8 cellular contexts compared by ENCODE assay signal in genomic region chr19:45406165-45406956, GRCh38. TPM values are rescaled to one million over a fixed set of nuclear protein-coding genes. Genes with fewer than 3 reads are reported as not detected.
DNase-seq lines count a peak whose midpoint lies in the region; ATAC-seq, FAIRE-seq and TF ChIP-seq lines count a peak whose summit lies in the region.

TSS of gene POLR1G (plus strand) at chr19:45406644. CDS start at chr19:45406697, 53 bp downstream.

- dilution Hi-C loops in endothelial cell of umbilical vein (cut with MboI; ENCODE audit: extremely low pct_ligation_motif_present, low sequenced_read_pairs), result no loop called here

- peaks cover 28% of the 10 kb centered on the region for H3K79me2 ChIP-seq in OCI-LY3 (ENCODE audit: low read length)
- peaks cover 58% of the 10 kb centered on the region for H3K79me2 ChIP-seq in endothelial cell of umbilical vein (ENCODE audit: control insufficient read depth, insufficient read depth, low read length)

- peaks cover 22% of the 10 kb centered on the region for H3K27me3 ChIP-seq in OCI-LY3 (ENCODE audit: low read depth, low read length)
- no peaks in the 10 kb centered on the region for H3K27me3 ChIP-seq in endothelial cell of umbilical vein (ENCODE audit: control insufficient read depth in 2 of 2, insufficient read depth in 2 of 2, low read length in 2 of 2)

- H3K27ac ChIP-seq in OCI-LY3 (ENCODE audit: low read length) (peak within 1 kb of the TSS; percentile 74), endothelial cell of umbilical vein (ENCODE audit: insufficient read depth, low read depth, low read length) (peak within 1 kb of the TSS; percentile 88)

- no peaks in the 10 kb centered on the region for H3K9me1 ChIP-seq in endothelial cell of umbilical vein (replicated peaks; ENCODE audit: control insufficient read depth, extremely low read depth, insufficient read depth, low read length)

- no peak for TF ChIP-seq CTCF in OCI-LY3 (IDR thresholded peaks at IDR 0.05; ENCODE audit: low read depth, low read length)
- no peak for TF ChIP-seq CTCF in endothelial cell of umbilical vein (IDR thresholded peaks at IDR 0.05; ENCODE audit: extremely low read depth in 1 of 2, insufficient read depth in 1 of 2, low read depth in 1 of 2, low read length in 2 of 2)

- H3K9ac ChIP-seq in OCI-LY3 (ENCODE audit: low read length) (peak within 1 kb of the TSS; percentile 88), endothelial cell of umbilical vein (replicated peaks; ENCODE audit: extremely low read depth, insufficient read depth, low read length) (peak within 1 kb of the TSS; percentile 82)

- BruUV-seq in endothelial cell of umbilical vein (replicated peaks; lab: Mats Ljungman, UMichigan), result TSS peak; percentile 1

- peak within 1 kb of the TSS; percentile 88 for H2AFZ ChIP-seq in OCI-LY3 (ENCODE audit: low read depth, low read length)
- H2AFZ ChIP-seq in endothelial cell of umbilical vein (ENCODE audit: low read depth, low read length), result peak within 1 kb of the TSS; percentile 30

- H4K20me1 ChIP-seq in OCI-LY3 (ENCODE audit: insufficient read depth, low read length) (no peaks in the 10 kb centered on the region), endothelial cell of umbilical vein (replicated peaks; ENCODE audit: control insufficient read depth, extremely low read depth, insufficient read depth, low read length) (no peaks in the 10 kb centered on the region)

- peak within 1 kb of the TSS; percentile 92 for H3K4me2 ChIP-seq in OCI-LY3 (ENCODE audit: low read length)
- peak within 1 kb of the TSS; percentile 56 for H3K4me2 ChIP-seq in endothelial cell of umbilical vein (ENCODE audit: insufficient read depth, low read length)

- FAIRE-seq in endothelial cell of umbilical vein (lab: Jason Lieb, UNC), result no peak

- H3K36me3 ChIP-seq in OCI-LY3 (replicated peaks; ENCODE audit: low read depth, low read length) (peaks cover 9% of the 10 kb centered on the region), endothelial cell of umbilical vein (ENCODE audit: control insufficient read depth in 2 of 2, extremely low read depth in 1 of 2, insufficient read depth in 2 of 2, low read length in 2 of 2) (no peaks in the 10 kb centered on the region)

- CTCF ChIA-PET in endothelial cell of umbilical vein (lab: Charles Lee), result interaction anchor here (0.6 to 1.5 kb wide), 6 partner anchors 20 to 78 kb away, joined by 3 to 19 read pairs (median 5); no protein-coding TSS in a partner anchor

- H3K4me3 ChIP-seq in OCI-LY3 (ENCODE audit: low read length) (peak within 1 kb of the TSS; percentile 80), endothelial cell of umbilical vein (replicated peaks in 1 of 3; ENCODE audit: insufficient read depth in 1 of 3, low read depth in 1 of 3, low read length in 3 of 3) (peak within 1 kb of the TSS; percentile 63 to 83 (median 81))

- POLR2A ChIA-PET in endothelial cell of umbilical vein (lab: Charles Lee), result interaction anchor here (1.0 kb wide), 1 partner anchor 63 kb away, joined by 3 read pairs; no protein-coding TSS in a partner anchor

- TF ChIP-seq POLR2A in endothelial cell of umbilical vein (IDR thresholded peaks at IDR 0.05; ENCODE audit: low read depth, low read length), result peak; percentile 42

- ATAC-seq in GM21423 (IDR thresholded peaks at IDR 0.05; ENCODE audit: unreplicated experiment), result peak; percentile 63

- H3K9me3 ChIP-seq in OCI-LY3 (ENCODE audit: insufficient read depth, low read length), result no peaks in the 10 kb centered on the region
- H3K9me3 ChIP-seq in endothelial cell of umbilical vein (replicated peaks; ENCODE audit: control insufficient read depth, insufficient read depth, low read length), result no peaks in the 10 kb centered on the region

- intact Hi-C loops in endothelial cell of umbilical vein (cut with micrococcal nuclease), result no loop called here

- H3K4me1 ChIP-seq in OCI-LY3 (ENCODE audit: low read length) (peaks cover 33% of the 10 kb centered on the region), endothelial cell of umbilical vein (ENCODE audit: control insufficient read depth, extremely low read depth, insufficient read depth, low read length) (peaks cover 27% of the 10 kb centered on the region)

- DNase-seq in D341Med (ENCODE audit: low spot score) (peak; percentile 90), HuH-7 (ENCODE audit: low spot score) (peak; percentile 94), activated T-cell treated with anti-CD3 and anti-CD28 coated beads for 1 hour (ENCODE audit: low read depth) (peak; percentile 67), endothelial cell of umbilical vein (ENCODE audit: low read depth, low spot score) (peak; percentile 93), middle frontal gyrus (ENCODE audit: extremely low spot score, low spot score) (peak; percentile 72)
- peak; percentile 65 to 73 for DNase-seq in stimulated activated CD8-positive, alpha-beta memory T cell treated with anti-CD3 and anti-CD28 coated beads, Interleukin-15, amount 100 ng/mL, for 48 hours (ENCODE audit: low read depth in 2 of 2)

TF ChIP-seq in endothelial cell of umbilical vein, 7 proteins besides CTCF, POLR2A, EP300 and RAD21:
- TF ChIP-seq POLR2AphosphoS5 (IDR thresholded peaks at IDR 0.05; ENCODE audit: insufficient read depth, low read depth, low read length), result peak; percentile 64
- peak; percentile 93 for TF ChIP-seq MAX (IDR thresholded peaks at IDR 0.05; ENCODE audit: insufficient read depth, insufficient read length)
- TF ChIP-seq GATA2 (IDR thresholded peaks at IDR 0.05; ENCODE audit: insufficient read depth, insufficient read length, low read depth, low read length), result no peak
- TF ChIP-seq EZH2 (IDR thresholded peaks at IDR 0.05; ENCODE audit: borderline replicate concordance, low read depth, low read length, severe bottlenecking), result no peak
- TF ChIP-seq MYC (IDR thresholded peaks at IDR 0.05; ENCODE audit: low read depth, low read length), result peak; percentile 95

RNA-seq across cellular contexts. Expression of gene POLR1G, which starts in this region (rescaled TPM):
- total RNA-seq in endothelial cell of umbilical vein, result 18.0 and 19.5 TPM in 2 replicates
- 6.6 and 6.7 TPM in 2 replicates for polyA plus RNA-seq in endothelial cell of umbilical vein
- 7.9 and 8.1 TPM in 2 replicates for polyA plus RNA-seq in endothelial cell of umbilical vein (2011; cell fraction: cytosol; rRNA removed)
- polyA plus RNA-seq in endothelial cell of umbilical vein (2011; cell fraction: nucleus; rRNA removed), result 4.1 and 5.9 TPM in 2 replicates
- polyA plus RNA-seq in endothelial cell of umbilical vein (2012), result 8.4 and 9.8 TPM in 2 replicates
- 4.0 and 5.3 TPM in 2 replicates for polyA minus RNA-seq in endothelial cell of umbilical vein
- 10.7 TPM for polyA minus RNA-seq in endothelial cell of umbilical vein (2011; cell fraction: cytosol; rRNA and poly(A)+ RNA removed)
- 1.6 and 2.1 TPM in 2 replicates for polyA minus RNA-seq in endothelial cell of umbilical vein (2011; cell fraction: nucleus; rRNA and poly(A)+ RNA removed)

Comparison
In these comparisons a context has a peak if more than half of its experiments do, and no peak if none do; other contexts are left out.
1. Peak in every context shown above with its lines: DNase-seq, ATAC-seq, H3K4me3 ChIP-seq and H3K27ac ChIP-seq.